ENCODE assay signal across 21 cellular contexts in the genomic region with DNA sequence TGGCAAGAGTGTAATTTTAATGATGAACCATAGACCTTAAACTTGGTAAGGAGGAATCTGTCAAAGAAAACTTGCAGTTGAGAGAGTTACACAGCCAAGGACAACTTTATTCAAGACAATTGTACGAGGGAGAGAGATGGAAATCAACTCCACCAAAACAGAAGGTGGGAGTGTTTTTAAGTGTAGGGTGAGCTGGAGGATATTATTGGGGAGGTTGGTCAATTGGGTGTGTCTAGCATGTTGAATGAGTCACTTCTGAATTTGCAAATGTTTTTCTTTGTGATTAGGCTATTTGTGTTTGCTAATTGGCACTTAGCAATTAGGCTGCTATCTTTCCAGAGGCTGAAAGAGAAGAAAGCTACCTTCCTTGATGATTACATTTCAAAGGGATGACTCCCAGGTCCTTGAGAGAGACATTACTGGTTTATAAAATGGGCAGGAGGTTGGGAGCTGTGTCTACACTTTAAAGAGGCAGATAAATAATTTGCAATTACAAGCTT.
"Had no signal": no experiment of that assay in that cellular context is flagged by ENCODE, and none has a peak within 500 bp of the region (broad histone marks: within the 10 kb centered on the region; RNA-seq: fewer than 3 reads in every experiment).

No MANE protein-coding gene starts in this region.

- ATAC-seq: effector memory CD8-positive, alpha-beta T cell; left lobe of liver; mucosa of descending colon; naive thymus-derived CD8-positive, alpha-beta T cell; sciatic nerve; stimulated activated naive B cell treated with anti-CD40 and anti-IgM and Interleukin-4, amounts not matched to agents 10 μg/mL and 1 μg/mL and 100 μg/mL, for 72 hours had no signal

- H3K36me3 ChIP-seq: neutrophil, stomach, thoracic aorta, transverse colon had no signal

- H3K27me3 Mint-ChIP-seq: effector memory CD8-positive, alpha-beta T cell; naive thymus-derived CD8-positive, alpha-beta T cell; stimulated activated naive B cell treated with anti-CD40 and anti-IgM and Interleukin-4, amounts not matched to agents 10 μg/mL and 1 μg/mL and 100 μg/mL, for 72 hours had no signal

- H3K4me1 Mint-ChIP-seq: naive thymus-derived CD8-positive, alpha-beta T cell; stimulated activated naive B cell treated with anti-CD40 and anti-IgM and Interleukin-4, amounts not matched to agents 10 μg/mL and 1 μg/mL and 100 μg/mL, for 72 hours had no signal

- H3K36me3 Mint-ChIP-seq: naive thymus-derived CD8-positive, alpha-beta T cell; stimulated activated naive B cell treated with anti-CD40 and anti-IgM and Interleukin-4, amounts not matched to agents 10 μg/mL and 1 μg/mL and 100 μg/mL, for 72 hours had no signal

- H3K4me3 ChIP-seq: hepatocyte, mucosa of descending colon, stomach, thoracic aorta, transverse colon had no signal

- H3K9me3 Mint-ChIP-seq: stimulated activated naive B cell treated with anti-CD40 and anti-IgM and Interleukin-4, amounts not matched to agents 10 μg/mL and 1 μg/mL and 100 μg/mL, for 72 hours had no signal

- H3K4me2 ChIP-seq: hepatocyte had no signal

- H3K79me2 ChIP-seq: hepatocyte had no signal

- H3K27ac Mint-ChIP-seq: effector memory CD8-positive, alpha-beta T cell; naive thymus-derived CD8-positive, alpha-beta T cell; stimulated activated naive B cell treated with anti-CD40 and anti-IgM and Interleukin-4, amounts not matched to agents 10 μg/mL and 1 μg/mL and 100 μg/mL, for 72 hours had no signal

- H2AFZ ChIP-seq: hepatocyte had no signal

- H3K27me3 ChIP-seq: hepatocyte, neutrophil, stomach, transverse colon had no signal

- H3K4me3 Mint-ChIP-seq: effector memory CD8-positive, alpha-beta T cell; naive thymus-derived CD8-positive, alpha-beta T cell; stimulated activated naive B cell treated with anti-CD40 and anti-IgM and Interleukin-4, amounts not matched to agents 10 μg/mL and 1 μg/mL and 100 μg/mL, for 72 hours had no signal

- H3K4me1 ChIP-seq: stomach, transverse colon had no signal

- H3K27ac ChIP-seq: hepatocyte, neutrophil, stomach, thoracic aorta, transverse colon had no signal

- DNase-seq: cortex of kidney; effector memory CD8-positive, alpha-beta T cell; erythroblast; foreskin melanocyte; head of caudate nucleus; islet precursor cell; mammary epithelial cell; mucosa of descending colon; naive thymus-derived CD8-positive, alpha-beta T cell; posterior cingulate gyrus; stimulated activated CD4-positive, alpha-beta T cell treated with anti-CD3 and anti-CD28 coated beads, Interleukin-2, amount 100 ng/mL, for 24 hours; stimulated activated CD4-positive, alpha-beta T cell treated with anti-CD3 and anti-CD28 coated beads, Interleukin-4, amount 100 ng/mL, for 4 hours; stimulated activated naive B cell treated with anti-CD40 and anti-IgM and Interleukin-4, amounts not matched to agents 10 μg/mL and 1 μg/mL and 100 μg/mL, for 72 hours; stomach; substantia nigra; transverse colon had no signal

- H3K9me3 ChIP-seq: mucosa of descending colon, neutrophil, stomach, thoracic aorta, transverse colon had no signal
